17 cellular contexts compared by ENCODE assay signal in the genomic region with DNA sequence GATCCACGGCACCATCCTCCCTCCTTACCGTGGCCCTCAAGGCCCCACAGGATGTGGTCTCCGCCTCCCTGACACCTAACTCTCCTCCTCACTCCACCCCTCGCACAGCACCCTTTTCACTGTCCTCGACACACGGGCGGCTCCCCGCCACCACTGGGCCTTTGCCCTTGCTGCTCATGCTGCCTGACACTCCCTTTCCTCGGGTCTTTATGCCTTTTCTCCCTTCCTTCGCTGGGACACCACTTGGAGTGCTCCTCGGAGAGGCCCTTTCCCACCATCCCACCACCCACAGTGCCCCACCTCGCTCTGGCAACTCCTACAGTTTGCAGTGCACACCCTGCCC.
"Had no signal": no experiment of that assay in that cellular context is flagged by ENCODE, and none has a peak within 500 bp of the region (broad histone marks: within the 10 kb centered on the region; RNA-seq: fewer than 3 reads in every experiment).

No MANE protein-coding gene starts in this region.

- H3K9me3 Mint-ChIP-seq: activated naive CD4-positive, alpha-beta T cell treated with anti-CD3 and anti-CD28 coated beads, Interleukin-2, amount 10 ng/mL, durations not matched to agents 7 days and 5 days; neural crest cell; stimulated activated naive B cell treated with anti-CD40 and anti-IgM and Interleukin-4, amounts not matched to agents 10 μg/mL and 1 μg/mL and 100 μg/mL, for 72 hours had no signal

- H3K36me3 Mint-ChIP-seq: activated naive CD4-positive, alpha-beta T cell treated with anti-CD3 and anti-CD28 coated beads, Interleukin-2, amount 10 ng/mL, durations not matched to agents 7 days and 5 days; stimulated activated naive B cell treated with anti-CD40 and anti-IgM and Interleukin-4, amounts not matched to agents 10 μg/mL and 1 μg/mL and 100 μg/mL, for 72 hours had no signal

- H3K4me3 Mint-ChIP-seq: activated naive CD4-positive, alpha-beta T cell treated with anti-CD3 and anti-CD28 coated beads, Interleukin-2, amount 10 ng/mL, durations not matched to agents 7 days and 5 days; neural crest cell; stimulated activated naive B cell treated with anti-CD40 and anti-IgM and Interleukin-4, amounts not matched to agents 10 μg/mL and 1 μg/mL and 100 μg/mL, for 72 hours had no signal

- ATAC-seq: stimulated activated naive B cell treated with anti-CD40 and anti-IgM and Interleukin-4, amounts not matched to agents 10 μg/mL and 1 μg/mL and 100 μg/mL, for 72 hours; upper lobe of right lung had no signal

- H3K27ac Mint-ChIP-seq: activated naive CD4-positive, alpha-beta T cell treated with anti-CD3 and anti-CD28 coated beads, Interleukin-2, amount 10 ng/mL, durations not matched to agents 7 days and 5 days; stimulated activated naive B cell treated with anti-CD40 and anti-IgM and Interleukin-4, amounts not matched to agents 10 μg/mL and 1 μg/mL and 100 μg/mL, for 72 hours had no signal

- H3K4me1 Mint-ChIP-seq: neural crest cell; stimulated activated naive B cell treated with anti-CD40 and anti-IgM and Interleukin-4, amounts not matched to agents 10 μg/mL and 1 μg/mL and 100 μg/mL, for 72 hours had no signal

- DNase-seq: activated CD4-positive, alpha-beta T cell treated with anti-CD3 and anti-CD28 coated beads for 4 hours; activated CD4-positive, alpha-beta T cell treated with anti-CD3 and anti-CD28 coated beads, Interleukin-2, amount 50 U/mL, for 48 hours; activated gamma-delta T cell; activated naive CD4-positive, alpha-beta T cell treated with anti-CD3 and anti-CD28 coated beads, Interleukin-2, amount 10 ng/mL, durations not matched to agents 7 days and 5 days; caudate nucleus; esophagus squamous epithelium; foreskin melanocyte; nucleus accumbens; psoas muscle; sigmoid colon; stimulated activated CD4-positive, alpha-beta T cell treated with anti-CD3 and anti-CD28 coated beads, Interleukin-4, amount 100 ng/mL, for 4 hours; stimulated activated CD8-positive, alpha-beta memory T cell treated with anti-CD3 and anti-CD28 coated beads, Interleukin-4, amount 100 ng/mL, for 48 hours; stimulated activated naive B cell treated with anti-CD40 and anti-IgM and Interleukin-4, amounts not matched to agents 10 μg/mL and 1 μg/mL and 100 μg/mL, for 72 hours; stomach; thyroid gland; upper lobe of right lung had no signal
